ENCODE assay signal across 2 cellular contexts in the genomic region with DNA sequence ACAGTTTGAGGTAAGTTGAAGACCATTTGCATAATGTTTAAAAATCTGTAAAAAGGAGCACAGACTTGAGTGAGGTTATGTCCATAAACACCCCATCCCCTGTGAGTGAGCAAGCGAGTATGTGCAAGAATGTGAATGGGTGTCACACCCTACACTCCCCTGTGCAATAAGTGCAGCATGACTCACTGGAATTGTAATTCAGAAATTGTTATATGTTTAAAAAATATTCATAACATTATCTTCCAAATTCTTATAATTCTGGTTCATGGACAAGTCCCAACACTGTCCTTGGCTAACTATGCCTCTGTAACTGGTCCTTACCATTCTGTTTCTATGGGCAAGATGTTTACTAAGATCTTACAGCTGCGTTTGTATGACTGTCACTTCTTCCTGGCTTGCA.
TF ChIP-seq lines count a peak whose summit lies in the region.

No MANE protein-coding gene starts in this region.

TF ChIP-seq in IMR-90, 13 proteins besides CTCF, POLR2A, EP300 and RAD21 (continued from another document):
- TF ChIP-seq, protein P1, sequence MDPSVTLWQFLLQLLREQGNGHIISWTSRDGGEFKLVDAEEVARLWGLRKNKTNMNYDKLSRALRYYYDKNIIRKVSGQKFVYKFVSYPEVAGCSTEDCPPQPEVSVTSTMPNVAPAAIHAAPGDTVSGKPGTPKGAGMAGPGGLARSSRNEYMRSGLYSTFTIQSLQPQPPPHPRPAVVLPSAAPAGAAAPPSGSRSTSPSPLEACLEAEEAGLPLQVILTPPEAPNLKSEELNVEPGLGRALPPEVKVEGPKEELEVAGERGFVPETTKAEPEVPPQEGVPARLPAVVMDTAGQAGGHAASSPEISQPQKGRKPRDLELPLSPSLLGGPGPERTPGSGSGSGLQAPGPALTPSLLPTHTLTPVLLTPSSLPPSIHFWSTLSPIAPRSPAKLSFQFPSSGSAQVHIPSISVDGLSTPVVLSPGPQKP (IDR thresholded peaks at IDR 0.05; ENCODE audit: borderline replicate concordance, low read depth, low read length), result no peak
- TF ChIP-seq MAFK (IDR thresholded peaks at IDR 0.05; ENCODE audit: low read depth, low read length), result no peak
- no peak for TF ChIP-seq RCOR1 (IDR thresholded peaks at IDR 0.05; ENCODE audit: insufficient replicate concordance, low read length)

TF ChIP-seq in WTC11, 78 proteins besides CTCF, POLR2A, EP300 and RAD21 (continued from another document):
- TF ChIP-seq, protein P2, sequence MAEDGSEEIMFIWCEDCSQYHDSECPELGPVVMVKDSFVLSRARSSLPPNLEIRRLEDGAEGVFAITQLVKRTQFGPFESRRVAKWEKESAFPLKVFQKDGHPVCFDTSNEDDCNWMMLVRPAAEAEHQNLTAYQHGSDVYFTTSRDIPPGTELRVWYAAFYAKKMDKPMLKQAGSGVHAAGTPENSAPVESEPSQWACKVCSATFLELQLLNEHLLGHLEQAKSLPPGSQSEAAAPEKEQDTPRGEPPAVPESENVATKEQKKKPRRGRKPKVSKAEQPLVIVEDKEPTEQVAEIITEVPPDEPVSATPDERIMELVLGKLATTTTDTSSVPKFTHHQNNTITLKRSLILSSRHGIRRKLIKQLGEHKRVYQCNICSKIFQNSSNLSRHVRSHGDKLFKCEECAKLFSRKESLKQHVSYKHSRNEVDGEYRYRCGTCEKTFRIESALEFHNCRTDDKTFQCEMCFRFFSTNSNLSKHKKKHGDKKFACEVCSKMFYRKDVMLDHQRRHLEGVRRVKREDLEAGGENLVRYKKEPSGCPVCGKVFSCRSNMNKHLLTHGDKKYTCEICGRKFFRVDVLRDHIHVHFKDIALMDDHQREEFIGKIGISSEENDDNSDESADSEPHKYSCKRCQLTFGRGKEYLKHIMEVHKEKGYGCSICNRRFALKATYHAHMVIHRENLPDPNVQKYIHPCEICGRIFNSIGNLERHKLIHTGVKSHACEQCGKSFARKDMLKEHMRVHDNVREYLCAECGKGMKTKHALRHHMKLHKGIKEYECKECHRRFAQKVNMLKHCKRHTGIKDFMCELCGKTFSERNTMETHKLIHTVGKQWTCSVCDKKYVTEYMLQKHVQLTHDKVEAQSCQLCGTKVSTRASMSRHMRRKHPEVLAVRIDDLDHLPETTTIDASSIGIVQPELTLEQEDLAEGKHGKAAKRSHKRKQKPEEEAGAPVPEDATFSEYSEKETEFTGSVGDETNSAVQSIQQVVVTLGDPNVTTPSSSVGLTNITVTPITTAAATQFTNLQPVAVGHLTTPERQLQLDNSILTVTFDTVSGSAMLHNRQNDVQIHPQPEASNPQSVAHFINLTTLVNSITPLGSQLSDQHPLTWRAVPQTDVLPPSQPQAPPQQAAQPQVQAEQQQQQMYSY (CRISPR knock-in tag; IDR thresholded peaks at IDR 0.05), result no peak
- TF ChIP-seq E2F5 (CRISPR knock-in tag; IDR thresholded peaks at IDR 0.05) (no peak), ZNF219 (CRISPR knock-in tag; IDR thresholded peaks at IDR 0.05; ENCODE audit: borderline replicate concordance) (no peak), NFYB (CRISPR knock-in tag; conservative IDR thresholded peaks at IDR 0.05; ENCODE audit: low read depth) (no peak), ATF1 (CRISPR knock-in tag; IDR thresholded peaks at IDR 0.05) (no peak), ZNF425 (CRISPR knock-in tag; conservative IDR thresholded peaks at IDR 0.05) (no peak), NR1H2 (CRISPR knock-in tag; IDR thresholded peaks at IDR 0.05) (no peak)
- TF ChIP-seq, protein P3, sequence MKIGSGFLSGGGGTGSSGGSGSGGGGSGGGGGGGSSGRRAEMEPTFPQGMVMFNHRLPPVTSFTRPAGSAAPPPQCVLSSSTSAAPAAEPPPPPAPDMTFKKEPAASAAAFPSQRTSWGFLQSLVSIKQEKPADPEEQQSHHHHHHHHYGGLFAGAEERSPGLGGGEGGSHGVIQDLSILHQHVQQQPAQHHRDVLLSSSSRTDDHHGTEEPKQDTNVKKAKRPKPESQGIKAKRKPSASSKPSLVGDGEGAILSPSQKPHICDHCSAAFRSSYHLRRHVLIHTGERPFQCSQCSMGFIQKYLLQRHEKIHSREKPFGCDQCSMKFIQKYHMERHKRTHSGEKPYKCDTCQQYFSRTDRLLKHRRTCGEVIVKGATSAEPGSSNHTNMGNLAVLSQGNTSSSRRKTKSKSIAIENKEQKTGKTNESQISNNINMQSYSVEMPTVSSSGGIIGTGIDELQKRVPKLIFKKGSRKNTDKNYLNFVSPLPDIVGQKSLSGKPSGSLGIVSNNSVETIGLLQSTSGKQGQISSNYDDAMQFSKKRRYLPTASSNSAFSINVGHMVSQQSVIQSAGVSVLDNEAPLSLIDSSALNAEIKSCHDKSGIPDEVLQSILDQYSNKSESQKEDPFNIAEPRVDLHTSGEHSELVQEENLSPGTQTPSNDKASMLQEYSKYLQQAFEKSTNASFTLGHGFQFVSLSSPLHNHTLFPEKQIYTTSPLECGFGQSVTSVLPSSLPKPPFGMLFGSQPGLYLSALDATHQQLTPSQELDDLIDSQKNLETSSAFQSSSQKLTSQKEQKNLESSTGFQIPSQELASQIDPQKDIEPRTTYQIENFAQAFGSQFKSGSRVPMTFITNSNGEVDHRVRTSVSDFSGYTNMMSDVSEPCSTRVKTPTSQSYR (CRISPR knock-in tag; IDR thresholded peaks at IDR 0.05), result no peak
